ENCODE assay signal across 17 cellular contexts in the genomic region with DNA sequence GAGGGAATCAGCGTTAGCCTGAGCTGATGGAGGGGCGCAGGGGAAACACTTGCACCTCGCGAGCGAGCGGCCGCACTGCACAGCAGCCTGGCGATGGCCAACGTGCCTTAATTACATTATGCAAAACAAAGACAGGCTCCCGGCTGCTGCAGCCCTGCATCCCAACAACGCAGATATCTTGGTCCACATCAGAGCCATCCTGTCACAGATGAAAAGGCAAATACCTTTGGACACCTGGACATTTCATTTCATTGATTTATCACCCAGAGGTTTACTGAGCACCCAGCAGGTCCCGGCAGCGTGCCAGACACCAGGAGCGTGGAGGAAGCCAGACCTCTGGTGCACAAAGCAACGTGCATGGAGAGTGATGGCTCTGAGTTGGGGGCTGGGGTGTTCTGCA.
"Had no signal": no experiment of that assay in that cellular context is flagged by ENCODE, and none has a peak within 500 bp of the region (broad histone marks: within the 10 kb centered on the region; RNA-seq: fewer than 3 reads in every experiment).

No MANE protein-coding gene starts in this region.

- H3K4me3 Mint-ChIP-seq: activated CD4-positive, alpha-beta T cell treated with anti-CD3 and anti-CD28 coated beads, Interleukin-2, amount 10 ng/mL, durations not matched to agents 7 days and 5 days; central memory CD8-positive, alpha-beta T cell; effector memory CD8-positive, alpha-beta T cell; T-helper 1 cell treated with Interleukin-12 subunit alpha and Interleukin-12 subunit beta and Interleukin-4 antibody, amounts not matched to agents 30 μg/mL and 1 μg/mL, for 36 hours had no signal

- H3K9me3 Mint-ChIP-seq: activated CD4-positive, alpha-beta T cell treated with anti-CD3 and anti-CD28 coated beads, Interleukin-2, amount 10 ng/mL, durations not matched to agents 7 days and 5 days; activated naive CD4-positive, alpha-beta T cell treated with anti-CD3 and anti-CD28 coated beads, Interleukin-2, amount 50 U/mL, for 72 hours; T-helper 1 cell treated with Interleukin-12 subunit alpha and Interleukin-12 subunit beta and Interleukin-4 antibody, amounts not matched to agents 30 μg/mL and 1 μg/mL, for 36 hours had no signal

- H3K27me3 Mint-ChIP-seq: activated CD4-positive, alpha-beta T cell treated with anti-CD3 and anti-CD28 coated beads, Interleukin-2, amount 10 ng/mL, durations not matched to agents 7 days and 5 days had no signal

- H3K4me1 ChIP-seq: body of pancreas, lower lobe of right lung, psoas muscle, right lobe of liver had no signal

- H3K4me3 ChIP-seq: body of pancreas, lower lobe of right lung, psoas muscle, right lobe of liver had no signal

- DNase-seq: activated CD4-positive, alpha-beta T cell treated with anti-CD3 and anti-CD28 coated beads, Interleukin-2, amount 10 ng/mL, durations not matched to agents 7 days and 5 days; activated CD4-positive, CD25-positive, alpha-beta regulatory T cell; activated T-cell treated with anti-CD3 and anti-CD28 coated beads, Interleukin-2, amount 50 U/mL, for 1 hour; amniotic stem cell; body of pancreas; effector memory CD8-positive, alpha-beta T cell; hippocampal formation; midbrain; psoas muscle; stimulated activated CD4-positive, alpha-beta T cell treated with anti-CD3 and anti-CD28 coated beads, Interleukin-12 subunit alpha, Interleukin-12 subunit beta, amount 100 ng/mL, for 4 hours; stimulated activated naive CD4-positive, alpha-beta T cell treated with Interleukin-2 at 50 U/mL for 16 hours had no signal

- H3K36me3 ChIP-seq: lower lobe of right lung, neutrophil, right lobe of liver had no signal

- H3K36me3 Mint-ChIP-seq: activated naive CD4-positive, alpha-beta T cell treated with anti-CD3 and anti-CD28 coated beads, Interleukin-2, amount 50 U/mL, for 72 hours had no signal

- H3K27me3 ChIP-seq: body of pancreas, neutrophil, right lobe of liver had no signal

- H3K4me1 Mint-ChIP-seq: activated CD4-positive, alpha-beta T cell treated with anti-CD3 and anti-CD28 coated beads, Interleukin-2, amount 10 ng/mL, durations not matched to agents 7 days and 5 days; central memory CD8-positive, alpha-beta T cell had no signal

- ATAC-seq: activated naive CD4-positive, alpha-beta T cell treated with anti-CD3 and anti-CD28 coated beads, Interleukin-2, amount 50 U/mL, for 72 hours; body of pancreas; effector memory CD8-positive, alpha-beta T cell; lower lobe of right lung; psoas muscle; right lobe of liver had no signal

- H3K27ac Mint-ChIP-seq: activated CD4-positive, alpha-beta T cell treated with anti-CD3 and anti-CD28 coated beads, Interleukin-2, amount 10 ng/mL, durations not matched to agents 7 days and 5 days; activated naive CD4-positive, alpha-beta T cell treated with anti-CD3 and anti-CD28 coated beads, Interleukin-2, amount 50 U/mL, for 72 hours; effector memory CD8-positive, alpha-beta T cell; T-helper 1 cell treated with Interleukin-12 subunit alpha and Interleukin-12 subunit beta and Interleukin-4 antibody, amounts not matched to agents 30 μg/mL and 1 μg/mL, for 36 hours had no signal

- H3K9me3 ChIP-seq: body of pancreas, lower lobe of right lung, neutrophil, psoas muscle, right lobe of liver had no signal
